ENCODE assay signal across 15 cellular contexts in the genomic region with DNA sequence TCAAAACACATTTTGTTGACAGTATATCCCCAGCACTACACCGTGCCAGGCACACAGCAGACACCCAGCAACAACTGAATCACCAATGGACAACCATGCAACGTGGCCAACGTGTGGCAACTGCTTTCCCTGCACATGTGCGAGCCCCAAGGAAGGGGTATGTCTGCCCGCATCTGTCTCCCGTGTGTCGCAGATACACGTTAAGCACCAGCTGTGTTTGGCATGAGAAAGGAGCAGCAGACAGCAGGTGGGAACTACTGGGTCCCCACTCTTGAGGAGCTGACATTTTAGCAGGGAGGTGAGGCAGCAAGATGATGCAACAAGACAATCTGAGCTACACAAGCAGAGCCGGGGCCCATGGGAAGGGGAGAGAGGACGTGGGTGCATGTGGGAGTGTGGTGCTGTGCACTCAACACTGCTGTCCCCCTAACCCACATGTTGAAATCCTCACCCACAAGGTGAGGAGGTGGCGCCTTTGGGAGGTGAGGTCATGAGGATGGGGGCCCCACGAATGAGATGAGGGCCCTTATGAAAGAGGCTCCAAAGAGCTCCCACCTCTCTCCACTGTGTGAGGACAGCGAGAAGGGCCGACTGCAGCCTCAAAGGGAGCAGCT. TPM values are rescaled to one million over a fixed set of nuclear protein-coding genes. Genes with fewer than 3 reads are reported as not detected.
DNase-seq lines count a peak whose midpoint lies in the region; ATAC-seq and TF ChIP-seq lines count a peak whose summit lies in the region.
"Had no signal": no experiment of that assay in that cellular context is flagged by ENCODE, and none has a peak within 500 bp of the region (broad histone marks: within the 10 kb centered on the region; RNA-seq: fewer than 3 reads in every experiment).

No MANE protein-coding gene starts in this region.

- no peak overlapping the region for H2BK15ac ChIP-seq in H9 (ENCODE audit: low read depth, low read length)

- H4K91ac ChIP-seq in H9 (ENCODE audit: insufficient read length, low read depth, low read length): no peak overlapping the region

- no peaks in the 10 kb centered on the region for H3K27me3 ChIP-seq in CD8-positive, alpha-beta memory T cell (ENCODE audit: insufficient read depth, low read length, poor library complexity, severe bottlenecking)
- H3K27me3 ChIP-seq in H9 (ENCODE audit: insufficient read depth, low read length): no peaks in the 10 kb centered on the region
- H3K27me3 ChIP-seq: BE2C had no signal

- no peak overlapping the region for H2BK20ac ChIP-seq in H9 (ENCODE audit: low read depth, low read length, poor library complexity, severe bottlenecking)

- H3K4me1 Mint-ChIP-seq in CD8-positive, alpha-beta memory T cell: peaks cover 18 to 26% (median 22%) of the 10 kb centered on the region in 3 donors
- H3K4me1 Mint-ChIP-seq in H9: peaks cover 32 to 34% of the 10 kb centered on the region in 2 experiments
- H3K4me1 Mint-ChIP-seq in effector memory CD8-positive, alpha-beta T cell (ENCODE audit: low read depth in 2 of 2): peaks cover 18 to 22% of the 10 kb centered on the region in 2 donors

- no peaks in the 10 kb centered on the region for H3K79me1 ChIP-seq in H9 (ENCODE audit: insufficient read depth, low read depth, low read length, poor library complexity, severe bottlenecking)

- H2BK12ac ChIP-seq in H9 (ENCODE audit: insufficient read length, low read depth, low read length): no peak overlapping the region

- H3T11ph ChIP-seq in H9 (ENCODE audit: low read length): no peak overlapping the region

- no peak overlapping the region for H3K4me3 ChIP-seq in CD8-positive, alpha-beta memory T cell (ENCODE audit: low read length)
- H3K4me3 ChIP-seq: HAP-1 had no signal

- no peak overlapping the region for H3K14ac ChIP-seq in H9 (ENCODE audit: insufficient read depth, low read length)

- peak overlapping the region in 6 of 8 donors; percentile 13 to 77 (median 48) for H3K27ac Mint-ChIP-seq in CD8-positive, alpha-beta memory T cell
- peak overlapping the region in 1 of 3 experiments; percentile 68; a peak in 2 of 7 replicates for H3K27ac Mint-ChIP-seq in H9
- H3K27ac Mint-ChIP-seq in effector memory CD8-positive, alpha-beta T cell: peak overlapping the region; percentile 88 to 91

- CTCF ChIA-PET in CD8-positive, alpha-beta memory T cell (lab: Charles Lee): no interaction called here

- no peak overlapping the region for H2BK5ac ChIP-seq in H9 (ENCODE audit: insufficient read length, low read length)

- no peaks in the 10 kb centered on the region for H3K36me3 ChIP-seq in CD8-positive, alpha-beta memory T cell (ENCODE audit: insufficient read depth, low read length)
- H3K36me3 ChIP-seq: BE2C, HAP-1 had no signal

- no peak overlapping the region for H3K56ac ChIP-seq in H9 (ENCODE audit: insufficient read length, low read depth, low read length)

- no peak overlapping the region for H2BK120ac ChIP-seq in H9 (ENCODE audit: low read depth, low read length, poor library complexity, severe bottlenecking)

- H3K9me3 Mint-ChIP-seq in CD8-positive, alpha-beta memory T cell: peaks cover 0 to 10% (median 7%) of the 10 kb centered on the region in 5 donors
- peaks cover 25 to 29% of the 10 kb centered on the region in 2 experiments for H3K9me3 Mint-ChIP-seq in H9
- no peaks in the 10 kb centered on the region for H3K9me3 Mint-ChIP-seq in effector memory CD8-positive, alpha-beta T cell

- no CpG with 5 or more reads among the region's 14 CpGs for WGBS in H9 (ENCODE audit: extremely low coverage, insufficient read length, low lambda C conversion rate)

- DNase-seq in CD8-positive, alpha-beta memory T cell: no peak
- DNase-seq in H9: peak; percentile 22
- no peak for DNase-seq in effector memory CD8-positive, alpha-beta T cell
- DNase-seq in stimulated activated CD8-positive, alpha-beta memory T cell treated with anti-CD3 and anti-CD28 coated beads, Interleukin-4, amount 100 ng/mL, for 48 hours: peak; percentile 10
- no peak for DNase-seq in occipital lobe (lab: John Stamatoyannopoulos, UW)
- DNase-seq in OCI-M2 (lab: John Stamatoyannopoulos, UW; ENCODE audit: unreplicated experiment): no peak
- DNase-seq in DMS114 treated with DMSO at 0.1 percent for 48 hours (lab: John Stamatoyannopoulos, UW; ENCODE audit: unreplicated experiment): no peak
- DNase-seq: BE2C, MV-4-11, NCI-H146, NCI-H2107, NCI-H69 had no signal

- H3K4me3 Mint-ChIP-seq in CD8-positive, alpha-beta memory T cell: peak overlapping the region in 1 of 7 donors; percentile 66
- H3K4me3 Mint-ChIP-seq in H9: no peak overlapping the region
- peak overlapping the region in 1 of 2 donors; percentile 13 for H3K4me3 Mint-ChIP-seq in effector memory CD8-positive, alpha-beta T cell

- H3K4ac ChIP-seq in H9 (ENCODE audit: low read depth, low read length): no peak overlapping the region

- H2AK5ac ChIP-seq in H9 (ENCODE audit: insufficient read length, low read length): no peak overlapping the region

- H3K4me2 ChIP-seq in H9 (ENCODE audit: insufficient read depth, insufficient read length, low read length): no peak overlapping the region

- peaks cover 6% of the 10 kb centered on the region for H3K4me1 ChIP-seq in CD8-positive, alpha-beta memory T cell (ENCODE audit: insufficient read depth, low read length)
- peaks cover 6% of the 10 kb centered on the region; the same call in 1 of the 2 replicates for H3K4me1 ChIP-seq in H9 (ENCODE audit: insufficient read depth, low read length)
- H3K4me1 ChIP-seq: BE2C had no signal

- H3K9me3 ChIP-seq in CD8-positive, alpha-beta memory T cell (ENCODE audit: low read length): no peaks in the 10 kb centered on the region
- peaks cover 16% of the 10 kb centered on the region for H3K9me3 ChIP-seq in H9 (ENCODE audit: control insufficient read depth, low read depth, low read length)
- H3K9me3 ChIP-seq: BE2C had no signal

- no peaks in the 10 kb centered on the region for H3K79me2 ChIP-seq in H9 (ENCODE audit: insufficient read depth, low read length)

- POLR2A ChIA-PET in CD8-positive, alpha-beta memory T cell (lab: Charles Lee): no interaction called here

- no peaks in the 10 kb centered on the region for H3K23me2 ChIP-seq in H9 (ENCODE audit: insufficient read length, low read depth, low read length, poor library complexity, severe bottlenecking)

- H3K23ac ChIP-seq in H9 (ENCODE audit: insufficient read length, low read depth, low read length): no peak overlapping the region

- H3K18ac ChIP-seq in H9 (ENCODE audit: insufficient read length, low read depth, low read length): no peak overlapping the region

- TF ChIP-seq CTCF in H9 (conservative IDR thresholded peaks at IDR 0.05): no peak

- no peak overlapping the region for H4K5ac ChIP-seq in H9 (ENCODE audit: insufficient read length, low read depth, low read length)

- ATAC-seq in effector memory CD8-positive, alpha-beta T cell (replicated peaks): peak; percentile 13
- ATAC-seq: SK-N-SH treated with all-trans-retinoic acid at 6 μM for 48 hours had no signal

- H3K27ac ChIP-seq in CD8-positive, alpha-beta memory T cell (ENCODE audit: low read depth, low read length): no peak overlapping the region
- no peak overlapping the region for H3K27ac ChIP-seq in H9 (ENCODE audit: insufficient read length, low read depth, low read length)

- peaks cover 0 to 2% of the 10 kb centered on the region in 2 donors for H3K27me3 Mint-ChIP-seq in CD8-positive, alpha-beta memory T cell
- peaks cover 3% of the 10 kb centered on the region for H3K27me3 Mint-ChIP-seq in H9 (ENCODE audit: low read depth)
- H3K27me3 Mint-ChIP-seq in effector memory CD8-positive, alpha-beta T cell: no peaks in the 10 kb centered on the region
- H3K27me3 Mint-ChIP-seq: IgD-negative memory B cell had no signal

- H4K20me1 ChIP-seq in H9 (ENCODE audit: control insufficient read depth, insufficient read depth, insufficient read length): no peaks in the 10 kb centered on the region

- no peak overlapping the region for H4K8ac ChIP-seq in H9 (replicated peaks; ENCODE audit: insufficient read length, low read depth, low read length)

- no peak overlapping the region for H3K9ac ChIP-seq in H9 (ENCODE audit: extremely low read depth, insufficient read length, low read length)

- H2AFZ ChIP-seq in H9 (ENCODE audit: low read length): no peak overlapping the region

- peaks cover 23 to 84% (median 23%) of the 10 kb centered on the region in 3 donors for H3K36me3 Mint-ChIP-seq in CD8-positive, alpha-beta memory T cell
- H3K36me3 Mint-ChIP-seq in H9 (ENCODE audit: insufficient read depth in 1 of 3, low read depth in 3 of 3): peaks cover 32 to 61% (median 53%) of the 10 kb centered on the region in 3 experiments
- H3K36me3 Mint-ChIP-seq in effector memory CD8-positive, alpha-beta T cell (ENCODE audit: insufficient read depth): no peaks in the 10 kb centered on the region

RNA-seq across cellular contexts. Expression of gene ROPN1B, which starts 56.2 kb away (rescaled TPM):
- total RNA-seq in CD8-positive, alpha-beta memory T cell: not detected
- polyA plus RNA-seq in CD8-positive, alpha-beta memory T cell: not detected
- total RNA-seq in H9 (2021): not detected in 2 replicates
- total RNA-seq in occipital lobe: 0.31 TPM
- polyA plus RNA-seq: IgD-negative memory B cell had no signal

RNA-seq across cellular contexts. Expression of gene SLC41A3, which starts 58.7 kb away (rescaled TPM):
- total RNA-seq in CD8-positive, alpha-beta memory T cell: 10 to 100 TPM; 25.8 TPM
- polyA plus RNA-seq in CD8-positive, alpha-beta memory T cell: 28.0 TPM
- total RNA-seq in H9 (2021): 35.5 and 37.3 TPM in 2 replicates
- 74.1 TPM for total RNA-seq in occipital lobe

Comparison
In these comparisons a context has a peak if more than half of its experiments do, and no peak if none do; other contexts are left out.
1. DNase-seq: peak in H9 (single experiment) and stimulated activated CD8-positive, alpha-beta memory T cell treated with anti-CD3 and anti-CD28 coated beads, Interleukin-4, amount 100 ng/mL, for 48 hours (single experiment); none in CD8-positive, alpha-beta memory T cell (0 of 5), effector memory CD8-positive, alpha-beta T cell (0 of 3), occipital lobe (single experiment), OCI-M2 (single experiment) and DMS114 treated with DMSO at 0.1 percent for 48 hours (single experiment).